In the genomic region with DNA sequence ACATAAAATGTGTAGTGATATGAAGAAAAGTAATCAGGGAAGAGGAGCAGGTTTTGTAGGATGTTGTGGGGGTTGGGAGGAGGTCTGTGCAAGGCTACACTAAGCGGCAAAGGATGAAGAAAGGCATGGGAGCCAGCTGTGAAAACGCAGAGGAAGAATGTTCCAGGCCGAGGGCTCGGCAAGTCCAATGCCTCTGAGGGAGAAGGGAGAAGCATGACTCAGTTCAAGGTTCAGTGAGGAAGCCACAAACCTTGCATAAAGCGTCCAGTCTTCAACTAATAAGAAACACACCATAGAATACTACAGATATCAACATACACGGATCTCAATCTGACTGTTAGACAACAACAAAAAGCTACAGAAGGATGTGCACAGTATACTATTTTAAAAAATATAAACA, we compare ENCODE assay signal across 12 cellular contexts. TPM values are rescaled to one million over a fixed set of nuclear protein-coding genes. Genes with fewer than 3 reads are reported as not detected.
DNase-seq lines count a peak whose midpoint lies in the region; ATAC-seq and TF ChIP-seq lines count a peak whose summit lies in the region.
"Had no signal": no experiment of that assay in that cellular context is flagged by ENCODE, and none has a peak within 500 bp of the region (broad histone marks: within the 10 kb centered on the region; RNA-seq: fewer than 3 reads in every experiment).

No MANE protein-coding gene starts in this region.

- no peak overlapping the region for H2BK5ac ChIP-seq in mesendoderm (ENCODE audit: low read length)

- no peak overlapping the region for H2BK120ac ChIP-seq in mesendoderm (ENCODE audit: low read depth, low read length)

- no peak overlapping the region for H3K56ac ChIP-seq in mesendoderm (ENCODE audit: low read length)

- H3K4ac ChIP-seq in mesendoderm (ENCODE audit: low read depth, low read length): no peak overlapping the region

- H4K8ac ChIP-seq in mesendoderm (ENCODE audit: low read depth, low read length): no peak overlapping the region

- TF ChIP-seq POLR2A in adrenal gland (IDR thresholded peaks at IDR 0.05): no peak
- TF ChIP-seq POLR2A in sigmoid colon (IDR thresholded peaks at IDR 0.05): no peak

- no peak overlapping the region for H2BK15ac ChIP-seq in mesendoderm (replicated peaks; ENCODE audit: low read depth)

- H3K27me3 ChIP-seq in adrenal gland: no peaks in the 10 kb centered on the region
- H3K27me3 ChIP-seq in cardiac muscle cell: no peaks in the 10 kb centered on the region
- H3K27me3 ChIP-seq in sigmoid colon: no peaks in the 10 kb centered on the region
- H3K27me3 ChIP-seq in mesendoderm (ENCODE audit: insufficient read depth, low read length, poor library complexity): no peaks in the 10 kb centered on the region

- no peak overlapping the region for H3K9ac ChIP-seq in mesendoderm (ENCODE audit: low read length)

- H3K18ac ChIP-seq in mesendoderm (ENCODE audit: low read length): no peak overlapping the region

- H3K79me2 ChIP-seq in mesendoderm (ENCODE audit: control insufficient read depth, insufficient read depth, low read length): peaks cover 3% of the 10 kb centered on the region

- H4K5ac ChIP-seq in mesendoderm (ENCODE audit: low read length): no peak overlapping the region

- peaks cover 0 to 28% of the 10 kb centered on the region in 2 donors for H3K4me1 ChIP-seq in adrenal gland (replicated peaks in 1 of 2)
- peaks cover 10% of the 10 kb centered on the region for H3K4me1 ChIP-seq in cardiac muscle cell (ENCODE audit: low read depth)
- peaks cover 0 to 71% (median 14%) of the 10 kb centered on the region in 4 donors for H3K4me1 ChIP-seq in sigmoid colon
- H3K4me1 ChIP-seq in mesendoderm (ENCODE audit: control insufficient read depth, low read depth, low read length): no peaks in the 10 kb centered on the region

- peak overlapping the region in 3 of 5 donors; percentile 23 to 62 (median 49) for H3K27ac ChIP-seq in adrenal gland
- peak overlapping the region; percentile 26 for H3K27ac ChIP-seq in cardiac muscle cell
- peak overlapping the region in 2 of 4 donors; percentile 44 to 62 for H3K27ac ChIP-seq in sigmoid colon
- H3K27ac ChIP-seq in mesendoderm (ENCODE audit: low read depth, low read length): no peak overlapping the region

- H3K23ac ChIP-seq in mesendoderm (ENCODE audit: low read length): no peak overlapping the region

- peaks cover 15% of the 10 kb centered on the region for H3K79me1 ChIP-seq in mesendoderm (ENCODE audit: low read length)

- intact Hi-C loops in adrenal gland (cut with DNase I) (no loop called here), sigmoid colon (cut with DNase I) (no loop called here)

- no peak for TF ChIP-seq EP300 in sigmoid colon (IDR thresholded peaks at IDR 0.05)

- H3K4me2 ChIP-seq in mesendoderm (ENCODE audit: low read length): no peak overlapping the region

- DNase-seq in GM04503 (ENCODE audit: low read depth) (peak; percentile 58), adrenal gland (peak in 6 of 7 donors; percentile 50 to 76 (median 55)), cardiac muscle cell (ENCODE audit: low read depth in 1 of 2, low spot score in 1 of 2) (peak in 1 of 2 donors; percentile 87), sigmoid colon (peak; percentile 79), cerebellar cortex (ENCODE audit: low spot score) (no peak), mesendoderm (no peak)
- no peak for DNase-seq in activated effector memory CD4-positive, alpha-beta T cell treated with anti-CD3 and anti-CD28 coated beads, Interleukin-2, amount 50 U/mL, for 16 hours
- DNase-seq: activated naive CD8-positive, alpha-beta T cell treated with anti-CD3 and anti-CD28 coated beads, Interleukin-2, amount 50 U/mL, for 24 hours; NCI-H2081 treated with DMSO at 0.1 percent for 48 hours; stimulated activated CD4-positive, alpha-beta T cell treated with anti-CD3 and anti-CD28 coated beads, Interleukin-4, amount 100 ng/mL, for 1 hour had no signal

- no peak for TF ChIP-seq CTCF in adrenal gland (IDR thresholded peaks at IDR 0.05)
- no peak for TF ChIP-seq CTCF in cardiac muscle cell (IDR thresholded peaks at IDR 0.05; ENCODE audit: low read depth, low read length)
- no peak for TF ChIP-seq CTCF in sigmoid colon (IDR thresholded peaks at IDR 0.05)

- no peaks in the 10 kb centered on the region for H3K9me3 ChIP-seq in adrenal gland (replicated peaks in 1 of 3)
- H3K9me3 ChIP-seq in cardiac muscle cell (ENCODE audit: low read depth): no peaks in the 10 kb centered on the region
- H3K9me3 ChIP-seq in sigmoid colon: no peaks in the 10 kb centered on the region

- H3K4me3 ChIP-seq in adrenal gland (no peak overlapping the region), cardiac muscle cell (no peak overlapping the region), sigmoid colon (no peak overlapping the region), mesendoderm (ENCODE audit: low read length) (no peak overlapping the region)

- ATAC-seq in esophagus mucosa: no peak
- ATAC-seq: activated naive CD8-positive, alpha-beta T cell treated with anti-CD3 and anti-CD28 coated beads, Interleukin-2, amount 50 U/mL, for 24 hours; HCT116 had no signal

- H2AK5ac ChIP-seq in mesendoderm (ENCODE audit: low read length): no peak overlapping the region

- WGBS in adrenal gland, 4 donors: 15 to 26% (median 23%) methylated on average over 6 of the region's 6 CpGs
- WGBS in sigmoid colon, 2 donors: 41 to 74% methylated on average over 6 of the region's 6 CpGs
- no CpG with 5 or more reads among the region's 6 CpGs for WGBS in mesendoderm (ENCODE audit: extremely low coverage, insufficient coverage, low lambda C conversion rate)

- no peaks in the 10 kb centered on the region for H3K36me3 ChIP-seq in adrenal gland (replicated peaks in 1 of 2)
- no peaks in the 10 kb centered on the region for H3K36me3 ChIP-seq in cardiac muscle cell
- no peaks in the 10 kb centered on the region for H3K36me3 ChIP-seq in sigmoid colon
- H3K36me3 ChIP-seq in mesendoderm (ENCODE audit: control insufficient read depth, insufficient read depth, low read length): no peaks in the 10 kb centered on the region

RNA-seq across cellular contexts. Expression of a gene that starts 16.2 kb away (rescaled TPM):
- total RNA-seq in adrenal gland (100 to 1,000 TPM; 123 to 173 (median 140) TPM), cardiac muscle cell (466 and 886 TPM in 2 replicates), sigmoid colon (100 to 1,000 TPM in 2 of 4 donors, 10 to 100 TPM in 2; 52.4 to 156 (median 101) TPM), esophagus mucosa (16.3 TPM)
- polyA plus RNA-seq in adrenal gland (100 to 1,000 TPM in 1 of 3 donors, 10 to 100 TPM in 2; 36.5 to 236 (median 53.3) TPM), cardiac muscle cell (201 and 316 TPM in 2 replicates), sigmoid colon (10 to 100 TPM; 26.1 to 78.8 (median 43.8) TPM)
- 26.7 TPM for polyA plus RNA-seq in mesendoderm (2013, experiment 1 of 2)
- 26.2 TPM for polyA plus RNA-seq in mesendoderm (2013, experiment 2 of 2)

Comparison
In these comparisons a context has a peak if more than half of its experiments do, and no peak if none do; other contexts are left out.
1. DNase-seq: peak in GM04503 (single experiment), adrenal gland (6 of 7) and sigmoid colon (single experiment); none in activated effector memory CD4-positive, alpha-beta T cell treated with anti-CD3 and anti-CD28 coated beads, Interleukin-2, amount 50 U/mL, for 16 hours (single experiment), cerebellar cortex (single experiment) and mesendoderm (single experiment).